ENCODE assay signal across 24 cellular contexts in genomic region chr9:32665101-32665500, GRCh38. TPM values are rescaled to one million over a fixed set of nuclear protein-coding genes. Genes with fewer than 3 reads are reported as not detected.
A peak's percentile ranks its signal among the peaks of the same experiment; 100 is the strongest.
DNase-seq lines count a peak whose midpoint lies in the region; ATAC-seq, FAIRE-seq and TF ChIP-seq lines count a peak whose summit lies in the region.
"Had no signal": no experiment of that assay in that cellular context is flagged by ENCODE, and none has a peak within 500 bp of the region (broad histone marks: within the 10 kb centered on the region; RNA-seq: fewer than 3 reads in every experiment).

No MANE protein-coding gene starts in this region.

- peak overlapping the region; percentile 16 for H3K4me2 ChIP-seq in astrocyte (ENCODE audit: low read length)

- WGBS in gastroesophageal sphincter (ENCODE audit: low coverage in 1 of 2), 2 donors = 68 to 69% methylated on average over 3 of the region's 3 CpGs

- H3K27me3 Mint-ChIP-seq in astrocyte (ENCODE audit: low read depth, unreplicated experiment) = peaks cover 9% of the 10 kb centered on the region

- H3K27ac Mint-ChIP-seq in astrocyte (ENCODE audit: unreplicated experiment) = no peak overlapping the region
- H3K27ac Mint-ChIP-seq: activated CD4-positive, alpha-beta memory T cell treated with anti-CD3 and anti-CD28 coated beads, Interleukin-2, amount 10 ng/mL, durations not matched to agents 7 days and 5 days; activated naive CD4-positive, alpha-beta T cell treated with anti-CD3 and anti-CD28 coated beads for 36 hours; activated T-cell treated with anti-CD3 and anti-CD28 coated beads, Interleukin-2, amount 50 U/mL, for 24 hours; CD4-positive, CD25-positive, alpha-beta regulatory T cell; T-helper 17 cell; WTC11 had no signal

- no peak for FAIRE-seq in astrocyte (lab: Jason Lieb, UNC)

- H3K36me3 Mint-ChIP-seq in astrocyte (ENCODE audit: low read depth, unreplicated experiment) = no peaks in the 10 kb centered on the region
- H3K36me3 Mint-ChIP-seq: CD4-positive, CD25-positive, alpha-beta regulatory T cell had no signal

- H3K4me1 ChIP-seq in ACC112 (ENCODE audit: control insufficient read depth, insufficient read depth, low read length, unreplicated experiment) (peaks cover 4% of the 10 kb centered on the region), astrocyte (ENCODE audit: insufficient read depth, low read length) (peaks cover 6% of the 10 kb centered on the region), foreskin keratinocyte (no peaks in the 10 kb centered on the region), gastroesophageal sphincter (no peaks in the 10 kb centered on the region)
- H3K4me1 ChIP-seq: colonic mucosa, gastrocnemius medialis, prostate gland, SJCRH30, vagina had no signal

- no peaks in the 10 kb centered on the region for H3K79me2 ChIP-seq in ACC112 (ENCODE audit: control insufficient read depth, insufficient read depth, low read length, unreplicated experiment)
- no peaks in the 10 kb centered on the region for H3K79me2 ChIP-seq in astrocyte (ENCODE audit: insufficient read depth, low read length)

- no peak overlapping the region for H2AFZ ChIP-seq in ACC112 (ENCODE audit: low read length, unreplicated experiment)
- no peak overlapping the region for H2AFZ ChIP-seq in astrocyte (ENCODE audit: low read depth, low read length)

- H3K4me3 ChIP-seq in ACC112 (ENCODE audit: low read depth, low read length) = no peak overlapping the region
- no peak overlapping the region for H3K4me3 ChIP-seq in astrocyte (ENCODE audit: insufficient read depth, low read depth, low read length)
- H3K4me3 ChIP-seq in gastroesophageal sphincter = no peak overlapping the region
- H3K4me3 ChIP-seq: colonic mucosa, gastrocnemius medialis, prostate gland, SJCRH30, vagina had no signal

- TF ChIP-seq CTCF in astrocyte (IDR thresholded peaks at IDR 0.05; ENCODE audit: insufficient read depth, low read depth, low read length) (no peak), foreskin keratinocyte (conservative IDR thresholded peaks at IDR 0.05) (no peak), gastroesophageal sphincter (IDR thresholded peaks at IDR 0.05) (no peak)

- no peak for TF ChIP-seq POLR2A in gastroesophageal sphincter (IDR thresholded peaks at IDR 0.05)

- H3K27me3 ChIP-seq in ACC112 (ENCODE audit: insufficient read depth, low read length) (no peaks in the 10 kb centered on the region), astrocyte (ENCODE audit: insufficient read depth, low read length) (no peaks in the 10 kb centered on the region), foreskin keratinocyte (no peaks in the 10 kb centered on the region), gastroesophageal sphincter (no peaks in the 10 kb centered on the region)
- H3K27me3 ChIP-seq: colonic mucosa, gastrocnemius medialis, SJCRH30, vagina had no signal

- no peaks in the 10 kb centered on the region for H4K20me1 ChIP-seq in astrocyte (ENCODE audit: insufficient read depth, low read length)

- H3K27ac ChIP-seq in ACC112 (ENCODE audit: low read depth, low read length) = peak overlapping the region; percentile 51; the same call in 1 of the 2 replicates
- H3K27ac ChIP-seq in astrocyte (ENCODE audit: low read depth, low read length) = no peak overlapping the region
- no peak overlapping the region for H3K27ac ChIP-seq in foreskin keratinocyte
- no peak overlapping the region for H3K27ac ChIP-seq in gastroesophageal sphincter
- H3K27ac ChIP-seq: colonic mucosa, gastrocnemius medialis, prostate gland, SJCRH30, vagina had no signal

- H3K9me3 Mint-ChIP-seq in astrocyte (ENCODE audit: unreplicated experiment) = peaks cover 8% of the 10 kb centered on the region
- H3K9me3 Mint-ChIP-seq: activated CD4-positive, alpha-beta memory T cell treated with anti-CD3 and anti-CD28 coated beads, Interleukin-2, amount 10 ng/mL, durations not matched to agents 7 days and 5 days; activated naive CD4-positive, alpha-beta T cell treated with anti-CD3 and anti-CD28 coated beads for 36 hours; activated T-cell treated with anti-CD3 and anti-CD28 coated beads, Interleukin-2, amount 50 U/mL, for 24 hours had no signal

- DNase-seq in HT1080 (ENCODE audit: low read depth) (peak; percentile 94), astrocyte (ENCODE audit: low read depth) (peak; percentile 81), foreskin keratinocyte (peak; percentile 29 to 66), left lobe of liver (ENCODE audit: low spot score) (no peak), NCI-H2227 (lab: John Stamatoyannopoulos, UW; ENCODE audit: unreplicated experiment) (no peak)
- DNase-seq: activated CD4-positive, alpha-beta memory T cell treated with anti-CD3 and anti-CD28 coated beads, Interleukin-2, amount 10 ng/mL, durations not matched to agents 7 days and 5 days; activated naive CD4-positive, alpha-beta T cell treated with anti-CD3 and anti-CD28 coated beads for 36 hours; activated T-cell treated with anti-CD3 and anti-CD28 coated beads, Interleukin-2, amount 50 U/mL, for 24 hours; CD4-positive, CD25-positive, alpha-beta regulatory T cell; colonic mucosa; gastrocnemius medialis; Karpas-422; left cardiac atrium; NCI-H748 treated with DMSO at 0.1 percent for 48 hours; SJCRH30; T-helper 17 cell had no signal

- ATAC-seq in foreskin keratinocyte (peak; percentile 89), gastroesophageal sphincter (no peak), HG03520 (IDR thresholded peaks at IDR 0.05; ENCODE audit: unreplicated experiment) (no peak), left lobe of liver (no peak)
- ATAC-seq: gastrocnemius medialis, T-helper 17 cell, WTC11 had no signal

- H3K9ac ChIP-seq in astrocyte (ENCODE audit: low read length) = no peak overlapping the region

- no peaks in the 10 kb centered on the region for H3K36me3 ChIP-seq in ACC112 (ENCODE audit: insufficient read depth, low read length)
- H3K36me3 ChIP-seq in astrocyte (ENCODE audit: insufficient read depth, low read length) = no peaks in the 10 kb centered on the region
- no peaks in the 10 kb centered on the region for H3K36me3 ChIP-seq in gastroesophageal sphincter
- H3K36me3 ChIP-seq: colonic mucosa, gastrocnemius medialis, prostate gland, SJCRH30, vagina had no signal

- peaks cover 7% of the 10 kb centered on the region for H3K4me1 Mint-ChIP-seq in astrocyte (ENCODE audit: low read depth, unreplicated experiment)
- H3K4me1 Mint-ChIP-seq: activated CD4-positive, alpha-beta memory T cell treated with anti-CD3 and anti-CD28 coated beads, Interleukin-2, amount 10 ng/mL, durations not matched to agents 7 days and 5 days; CD4-positive, CD25-positive, alpha-beta regulatory T cell; neural crest cell; T-helper 17 cell; WTC11 had no signal

- H3K4me3 Mint-ChIP-seq in astrocyte (ENCODE audit: unreplicated experiment) = no peak overlapping the region
- H3K4me3 Mint-ChIP-seq: activated CD4-positive, alpha-beta memory T cell treated with anti-CD3 and anti-CD28 coated beads, Interleukin-2, amount 10 ng/mL, durations not matched to agents 7 days and 5 days; activated naive CD4-positive, alpha-beta T cell treated with anti-CD3 and anti-CD28 coated beads for 36 hours; activated T-cell treated with anti-CD3 and anti-CD28 coated beads, Interleukin-2, amount 50 U/mL, for 24 hours; CD4-positive, CD25-positive, alpha-beta regulatory T cell; neural crest cell; T-helper 17 cell; WTC11 had no signal

- TF ChIP-seq EP300 in gastroesophageal sphincter (IDR thresholded peaks at IDR 0.05) = no peak

- H3K9me3 ChIP-seq in astrocyte (ENCODE audit: insufficient read depth, low read depth, low read length) = no peaks in the 10 kb centered on the region
- no peaks in the 10 kb centered on the region for H3K9me3 ChIP-seq in gastroesophageal sphincter
- H3K9me3 ChIP-seq: colonic mucosa, gastrocnemius medialis, prostate gland, SJCRH30, vagina had no signal

RNA-seq across cellular contexts. Expression of gene TAF1L, which starts 29.6 kb away (rescaled TPM):
- not detected in 2 replicates for total RNA-seq in HT1080 (2014; rRNA removed; shearing (Covaris generic))
- not detected in 2 replicates for polyA plus RNA-seq in HT1080 (2015; cell fraction: cytosol; rRNA removed)
- polyA plus RNA-seq in HT1080 (2015; cell fraction: nucleus; rRNA removed) = 0.03 TPM in 1 of 2 replicates, not detected in the other
- total RNA-seq in astrocyte (0.02 TPM in 1 of 2 replicates, not detected in the other), foreskin keratinocyte (not detected in 2 replicates), gastroesophageal sphincter (under 1 TPM in 1 of 4 donors, not detected in 3; 0.05 TPM), left lobe of liver (not detected)
- not detected in 2 replicates for polyA plus RNA-seq in foreskin keratinocyte
- total RNA-seq: CD4-positive, CD25-positive, alpha-beta regulatory T cell; colonic mucosa; gastrocnemius medialis; left cardiac atrium; neural crest cell; vagina had no signal
- polyA plus RNA-seq: AG04450; CD4-positive, CD25-positive, alpha-beta regulatory T cell had no signal

Comparison
In these comparisons a context has a peak if more than half of its experiments do, and no peak if none do; other contexts are left out.
1. DNase-seq: peak in HT1080 (single experiment), astrocyte (single experiment) and foreskin keratinocyte (2 of 2); none in left lobe of liver (single experiment) and NCI-H2227 (single experiment).